ENCODE assay signal across 10 cellular contexts in genomic region chr7:44348300-44348699, GRCh38. TPM values are rescaled to one million over a fixed set of nuclear protein-coding genes. Genes with fewer than 3 reads are reported as not detected.
DNase-seq lines count a peak whose midpoint lies in the region; ATAC-seq and TF ChIP-seq lines count a peak whose summit lies in the region.
"Had no signal": no experiment of that assay in that cellular context is flagged by ENCODE, and none has a peak within 500 bp of the region (broad histone marks: within the 10 kb centered on the region; RNA-seq: fewer than 3 reads in every experiment).

No MANE protein-coding gene starts in this region.

- H3K27me3 Mint-ChIP-seq in CD14-positive monocyte (ENCODE audit: low read depth in 3 of 3): peaks cover 5 to 24% (median 7%) of the 10 kb centered on the region in 3 donors

- no peak overlapping the region for H3K4me3 ChIP-seq in MM.1S (ENCODE audit: low read length)
- H3K4me3 ChIP-seq in mammary epithelial cell (replicated peaks in 1 of 3; ENCODE audit: insufficient read depth in 1 of 3, low read depth in 2 of 3, low read length in 3 of 3): no peak overlapping the region
- no peak overlapping the region for H3K4me3 ChIP-seq in osteoblast (ENCODE audit: insufficient read depth, low read length)
- no peak overlapping the region for H3K4me3 ChIP-seq in gastrocnemius medialis
- H3K4me3 ChIP-seq: SK-N-MC had no signal

- peaks cover 0 to 17% (median 7%) of the 10 kb centered on the region in 7 donors for H3K9me3 Mint-ChIP-seq in CD14-positive monocyte

- no peaks in the 10 kb centered on the region for H3F3A ChIP-seq in MM.1S (ENCODE audit: insufficient read depth, low read length)

- H3K4me1 ChIP-seq in MM.1S (ENCODE audit: low read length): no peaks in the 10 kb centered on the region
- no peaks in the 10 kb centered on the region for H3K4me1 ChIP-seq in mammary epithelial cell (ENCODE audit: insufficient read depth, low read length)
- H3K4me1 ChIP-seq in osteoblast (ENCODE audit: insufficient read depth, low read length): no peaks in the 10 kb centered on the region
- H3K4me1 ChIP-seq in gastrocnemius medialis: peaks cover 13 to 17% of the 10 kb centered on the region in 2 donors

- 86% methylated on average over 2 of the region's 2 CpGs for WGBS in mammary epithelial cell (ENCODE audit: low coverage, missing lambda C conversion rate)

- in situ Hi-C loops in mammary epithelial cell (cut with MboI; ENCODE audit: low sequenced_read_pairs in 2 of 2) (no loop called here), gastrocnemius medialis (cut with MboI; ENCODE audit: low sequenced_read_pairs in 4 of 4) (no loop called here)

- CTCF ChIA-PET in mammary epithelial cell (lab: Charles Lee; ENCODE audit: low non-redundant PET): interaction anchor here (0.7 to 1.0 kb wide), 3 partner anchors 56 to 217 kb away, joined by 3 to 7 read pairs (median 4); no protein-coding TSS in a partner anchor

- H4K20me1 ChIP-seq in MM.1S (ENCODE audit: insufficient read depth, low read length) (no peaks in the 10 kb centered on the region), mammary epithelial cell (ENCODE audit: insufficient read depth, low read length) (no peaks in the 10 kb centered on the region), osteoblast (ENCODE audit: insufficient read depth, low read length) (no peaks in the 10 kb centered on the region)

- no peaks in the 10 kb centered on the region for H3K27me3 ChIP-seq in MM.1S (replicated peaks; ENCODE audit: insufficient read depth, low read length)
- no peaks in the 10 kb centered on the region for H3K27me3 ChIP-seq in mammary epithelial cell (ENCODE audit: insufficient read depth, low read length)
- peaks cover 14% of the 10 kb centered on the region for H3K27me3 ChIP-seq in osteoblast (ENCODE audit: insufficient read depth, low read length)
- H3K27me3 ChIP-seq in gastrocnemius medialis: no peaks in the 10 kb centered on the region

- H3K27ac ChIP-seq in MM.1S (ENCODE audit: low read length) (no peak overlapping the region), mammary epithelial cell (ENCODE audit: insufficient read depth, low read depth, low read length) (no peak overlapping the region), osteoblast (ENCODE audit: low read depth, low read length) (no peak overlapping the region), gastrocnemius medialis (no peak overlapping the region)
- H3K27ac ChIP-seq: SK-N-MC had no signal

- no peak overlapping the region for H3K4me3 Mint-ChIP-seq in CD14-positive monocyte
- H3K4me3 Mint-ChIP-seq: immature natural killer cell had no signal

- DNase-seq in SIG-M5 treated with dmso at 0.1 percent for 504 hours (lab: John Stamatoyannopoulos, UW; ENCODE audit: unreplicated experiment) (peak; percentile 8), SIG-M5 (lab: John Stamatoyannopoulos, UW) (no peak), MM.1S (no peak), mammary epithelial cell (no peak), osteoblast (ENCODE audit: insufficient read length, low spot score, missing footprints) (no peak), gastrocnemius medialis (no peak), mucosa of gallbladder (ENCODE audit: low spot score) (no peak), CD14-positive monocyte (ENCODE audit: low spot score) (no peak)

- H3K4me2 ChIP-seq in MM.1S (ENCODE audit: low read depth, low read length): no peak overlapping the region
- H3K4me2 ChIP-seq in mammary epithelial cell (ENCODE audit: insufficient read depth, low read depth, low read length): no peak overlapping the region
- no peak overlapping the region for H3K4me2 ChIP-seq in osteoblast (ENCODE audit: insufficient read depth, low read length)

- dilution Hi-C loops in mammary epithelial cell (cut with HindIII; ENCODE audit: low sequenced_read_pairs): no loop called here

- no peaks in the 10 kb centered on the region for H3K9me2 ChIP-seq in MM.1S (replicated peaks; ENCODE audit: insufficient read depth, low read length)

- H3K27ac Mint-ChIP-seq in CD14-positive monocyte: no peak overlapping the region
- H3K27ac Mint-ChIP-seq: immature natural killer cell had no signal

- TF ChIP-seq POLR2A in gastrocnemius medialis (IDR thresholded peaks at IDR 0.05): no peak

- BruUV-seq in mammary epithelial cell (replicated peaks; lab: Mats Ljungman, UMichigan): no TSS peak

- no peaks in the 10 kb centered on the region for H3K36me3 Mint-ChIP-seq in CD14-positive monocyte
- H3K36me3 Mint-ChIP-seq: immature natural killer cell had no signal

- H3K4me1 Mint-ChIP-seq in CD14-positive monocyte: no peaks in the 10 kb centered on the region
- H3K4me1 Mint-ChIP-seq: immature natural killer cell had no signal

- H3K36me3 ChIP-seq in MM.1S (replicated peaks; ENCODE audit: insufficient read depth, low read length): no peaks in the 10 kb centered on the region
- no peaks in the 10 kb centered on the region for H3K36me3 ChIP-seq in mammary epithelial cell (ENCODE audit: insufficient read depth, low read length)
- H3K36me3 ChIP-seq in osteoblast (ENCODE audit: insufficient read depth, low read length): no peaks in the 10 kb centered on the region
- H3K36me3 ChIP-seq in gastrocnemius medialis: no peaks in the 10 kb centered on the region

- intact Hi-C loops in mammary epithelial cell (cut with micrococcal nuclease) (loop anchor here (1.0 kb wide), 2 partner anchors 129 to 217 kb away; no protein-coding TSS in a partner anchor), gastrocnemius medialis (cut with DNase I; ENCODE audit: low total_unique reads) (no loop called here), CD14-positive monocyte (cut with micrococcal nuclease) (no loop called here)

- no peak for ATAC-seq in gastrocnemius medialis

- H3K9me3 ChIP-seq in MM.1S (replicated peaks; ENCODE audit: insufficient read depth, low read length): no peaks in the 10 kb centered on the region
- H3K9me3 ChIP-seq in mammary epithelial cell (replicated peaks; ENCODE audit: insufficient read depth, low read length): no peaks in the 10 kb centered on the region
- no peaks in the 10 kb centered on the region for H3K9me3 ChIP-seq in osteoblast (ENCODE audit: low read depth, low read length)
- no peaks in the 10 kb centered on the region for H3K9me3 ChIP-seq in gastrocnemius medialis

- H2AFZ ChIP-seq in MM.1S (ENCODE audit: low read length) (no peak overlapping the region), mammary epithelial cell (ENCODE audit: low read depth, low read length) (no peak overlapping the region), osteoblast (ENCODE audit: low read length) (no peak overlapping the region)

- H3K79me2 ChIP-seq in MM.1S (ENCODE audit: low read length): no peaks in the 10 kb centered on the region
- H3K79me2 ChIP-seq in mammary epithelial cell (ENCODE audit: insufficient read depth, low read length): no peaks in the 10 kb centered on the region
- no peaks in the 10 kb centered on the region for H3K79me2 ChIP-seq in osteoblast (ENCODE audit: insufficient read depth, low read length)

- peak; percentile 18 for TF ChIP-seq CTCF in MM.1S (IDR thresholded peaks at IDR 0.05; ENCODE audit: low read length)
- TF ChIP-seq CTCF in mammary epithelial cell (conservative IDR thresholded peaks at IDR 0.05 in 1 of 2, IDR thresholded peaks at IDR 0.05 in 1 of 2; ENCODE audit: extremely low read depth in 1 of 2, insufficient read depth in 1 of 2, low read depth in 1 of 2, low read length in 2 of 2): peak; percentile 23 to 38
- peak; percentile 55 for TF ChIP-seq CTCF in osteoblast (IDR thresholded peaks at IDR 0.05; ENCODE audit: extremely low read depth, low read depth, low read length)
- TF ChIP-seq CTCF in gastrocnemius medialis (IDR thresholded peaks at IDR 0.05 in 4 of 5, conservative IDR thresholded peaks at IDR 0.05 in 1 of 5): no peak
- TF ChIP-seq CTCF in CD14-positive monocyte (IDR thresholded peaks at IDR 0.05): no peak

- H3K9ac ChIP-seq in MM.1S (ENCODE audit: low read length) (no peak overlapping the region), mammary epithelial cell (ENCODE audit: insufficient read depth, low read length) (no peak overlapping the region)

RNA-seq across cellular contexts. Expression of gene CAMK2B, which starts 22.9 kb away (rescaled TPM):
- under 1 TPM; 0.33 to 0.64 TPM for total RNA-seq in mammary epithelial cell
- polyA plus RNA-seq in mammary epithelial cell: 4.9 TPM
- polyA minus RNA-seq in mammary epithelial cell: 4.2 TPM
- not detected in 2 replicates for total RNA-seq in osteoblast
- 10 to 100 TPM; 35.3 to 64.8 (median 46.0) TPM for total RNA-seq in gastrocnemius medialis
- total RNA-seq in mucosa of gallbladder: 0.23 TPM
- not detected for polyA plus RNA-seq in CD14-positive monocyte
- polyA plus RNA-seq: immature natural killer cell had no signal

Comparison
In these comparisons a context has a peak if more than half of its experiments do, and no peak if none do; other contexts are left out.
1. CTCF ChIP-seq: peak in MM.1S (single experiment), mammary epithelial cell (2 of 2) and osteoblast (single experiment); none in gastrocnemius medialis (0 of 5) and CD14-positive monocyte (single experiment).
2. RNA of gene CAMK2B, which starts 22.9 kb away (total RNA-seq): 35.3 to 64.8 TPM in gastrocnemius medialis; 0.33 to 0.64 TPM in mammary epithelial cell, 0.23 TPM in mucosa of gallbladder (single experiment) and not detected in osteoblast; every median in the first group is over 10 times any median in the second.